ENCODE assay signal across 11 cellular contexts in genomic region chr12:14408208-14408607, GRCh38. TPM values are rescaled to one million over a fixed set of nuclear protein-coding genes. Genes with fewer than 3 reads are reported as not detected.
DNase-seq lines count a peak whose midpoint lies in the region; ATAC-seq, FAIRE-seq and TF ChIP-seq lines count a peak whose summit lies in the region.
"Had no signal": no experiment of that assay in that cellular context is flagged by ENCODE, and none has a peak within 500 bp of the region (broad histone marks: within the 10 kb centered on the region; RNA-seq: fewer than 3 reads in every experiment).

No MANE protein-coding gene starts in this region.

- peaks cover 76% of the 10 kb centered on the region for H3K4me1 Mint-ChIP-seq in activated CD8-positive, alpha-beta T cell treated with anti-CD3 and anti-CD28 coated beads for 36 hours (ENCODE audit: low read depth)

- intact Hi-C loops in activated CD8-positive, alpha-beta T cell treated with anti-CD3 and anti-CD28 coated beads for 36 hours (cut with micrococcal nuclease), result no loop called here
- intact Hi-C loops in left ventricle myocardium superior (cut with micrococcal nuclease), result no loop called here
- intact Hi-C loops in kidney (cut with DNase I), result no loop called here

- DNase-seq in A549 (ENCODE audit: low read depth in 1 of 2, low spot score in 1 of 2) (peak in 1 of 2 experiments; percentile 31), H4 (ENCODE audit: low spot score) (peak; percentile 65), left ventricle myocardium superior (no peak), kidney (no peak), HuH-7 (ENCODE audit: low spot score) (no peak), hepatic stellate cell (ENCODE audit: low spot score) (no peak)
- no peak for DNase-seq in activated CD8-positive, alpha-beta T cell treated with anti-CD3 and anti-CD28 coated beads for 36 hours
- DNase-seq: NCI-H1092, T-helper 9 cell had no signal

- H3K27ac ChIP-seq in A549 (no peak overlapping the region), kidney (ENCODE audit: low read depth in 2 of 2, low read length in 2 of 2) (no peak overlapping the region)

- peaks cover 5% of the 10 kb centered on the region for H3K9me3 Mint-ChIP-seq in activated CD8-positive, alpha-beta T cell treated with anti-CD3 and anti-CD28 coated beads for 36 hours
- H3K9me3 Mint-ChIP-seq: dendritic cell treated with granulocyte-macrophage colony-stimulating factor and Interleukin-4, amounts not matched to agents 40 ng/mL and 50 ng/mL, for 4 days had no signal

- H3K4me3 ChIP-seq in A549 (no peak overlapping the region), kidney (ENCODE audit: low read length in 2 of 2) (no peak overlapping the region)

- H3K36me3 Mint-ChIP-seq in activated CD8-positive, alpha-beta T cell treated with anti-CD3 and anti-CD28 coated beads for 36 hours (ENCODE audit: low read depth), result peaks cover 36% of the 10 kb centered on the region

- CTCF ChIA-PET in A549 (lab: Yijun Ruan, JAX), result no interaction called here
- CTCF ChIA-PET in activated CD8-positive, alpha-beta T cell treated with anti-CD3 and anti-CD28 coated beads for 36 hours (lab: Charles Lee), result interaction anchor here (0.8 kb wide), 1 partner anchor 8 kb away, joined by 3 read pairs; no protein-coding TSS in a partner anchor

- peak overlapping the region; percentile 77 for H3K27ac Mint-ChIP-seq in activated CD8-positive, alpha-beta T cell treated with anti-CD3 and anti-CD28 coated beads for 36 hours
- H3K27ac Mint-ChIP-seq: dendritic cell treated with granulocyte-macrophage colony-stimulating factor and Interleukin-4, amounts not matched to agents 40 ng/mL and 50 ng/mL, for 4 days had no signal

- POLR2A ChIA-PET in A549 (lab: Yijun Ruan, JAX), result no interaction called here
- POLR2A ChIA-PET in activated CD8-positive, alpha-beta T cell treated with anti-CD3 and anti-CD28 coated beads for 36 hours (lab: Charles Lee), result no interaction called here

- FAIRE-seq in A549 (lab: Jason Lieb, UNC) (no peak), kidney (lab: Jason Lieb, UNC) (no peak)

- TF ChIP-seq CTCF in A549 (IDR thresholded peaks at IDR 0.05) (no peak), kidney (IDR thresholded peaks at IDR 0.05; ENCODE audit: borderline replicate concordance, extremely low read depth, insufficient read depth) (no peak)
- TF ChIP-seq CTCF in activated CD8-positive, alpha-beta T cell treated with anti-CD3 and anti-CD28 coated beads for 36 hours (IDR thresholded peaks at IDR 0.05), result no peak

- peak overlapping the region; percentile 24 for H3K4me3 Mint-ChIP-seq in activated CD8-positive, alpha-beta T cell treated with anti-CD3 and anti-CD28 coated beads for 36 hours
- H3K4me3 Mint-ChIP-seq: dendritic cell treated with granulocyte-macrophage colony-stimulating factor and Interleukin-4, amounts not matched to agents 40 ng/mL and 50 ng/mL, for 4 days had no signal

- no peak for TF ChIP-seq RAD21 in A549 (conservative IDR thresholded peaks at IDR 0.05 in 1 of 2, IDR thresholded peaks at IDR 0.05 in 1 of 2)

- H3K36me3 ChIP-seq in kidney (ENCODE audit: control insufficient read depth in 1 of 2, insufficient read depth in 2 of 2, low read length in 2 of 2), result no peaks in the 10 kb centered on the region

- peaks cover 13% of the 10 kb centered on the region for H3K9me3 ChIP-seq in A549
- no peaks in the 10 kb centered on the region for H3K9me3 ChIP-seq in kidney (ENCODE audit: control insufficient read depth in 1 of 2, low read length in 2 of 2)

- TF ChIP-seq EP300 in A549 (IDR thresholded peaks at IDR 0.05), result no peak

- 98% methylated on average over 1 of the region's 1 CpG for WGBS in A549 (ENCODE audit: missing lambda C conversion rate)

- TF ChIP-seq POLR2A in A549 (IDR thresholded peaks at IDR 0.05; ENCODE audit: low read length), result no peak

- no peak overlapping the region for H3K4me2 ChIP-seq in A549

- H3K4me1 ChIP-seq in A549, result peaks cover 9% of the 10 kb centered on the region
- peaks cover 2 to 13% of the 10 kb centered on the region in 2 donors for H3K4me1 ChIP-seq in kidney (ENCODE audit: control insufficient read depth in 1 of 2, insufficient read depth in 1 of 2, low read depth in 1 of 2, low read length in 2 of 2)

- H3K9ac ChIP-seq in kidney (ENCODE audit: low read length in 2 of 2), result no peak overlapping the region

- H3K27me3 Mint-ChIP-seq in activated CD8-positive, alpha-beta T cell treated with anti-CD3 and anti-CD28 coated beads for 36 hours, result no peaks in the 10 kb centered on the region
- H3K27me3 Mint-ChIP-seq: dendritic cell treated with granulocyte-macrophage colony-stimulating factor and Interleukin-4, amounts not matched to agents 40 ng/mL and 50 ng/mL, for 4 days had no signal

- ATAC-seq in A549 (no peak), left ventricle myocardium superior (peak; percentile 22), GM21390 (IDR thresholded peaks at IDR 0.05; ENCODE audit: unreplicated experiment) (no peak)
- ATAC-seq in activated CD8-positive, alpha-beta T cell treated with anti-CD3 and anti-CD28 coated beads for 36 hours, result peak; percentile 28

TF ChIP-seq in A549, 52 proteins besides CTCF, POLR2A, EP300 and RAD21:
- TF ChIP-seq RFX5 (IDR thresholded peaks at IDR 0.05) (peak; percentile 90), ESRRA (IDR thresholded peaks at IDR 0.05; ENCODE audit: borderline replicate concordance, low read length) (no peak), MAX (IDR thresholded peaks at IDR 0.05) (no peak)

RNA-seq across cellular contexts. Expression of gene ATF7IP, which starts 42.7 kb away (rescaled TPM):
- polyA plus RNA-seq in A549 (2011; rRNA removed) (14.2 and 15.2 TPM in 2 replicates), A549 (2017; fragmentation: RNase III; extraction: RNeasy Plus Mini Kit Qiagen cat#74134 plus additional on column Dnase treatment) (5.6 to 7.1 TPM (median 6.4 TPM) in 3 replicates), kidney (ENCODE audit: insufficient read depth, low read depth, low replicate concordance) (6.3 TPM)
- 2.4 and 2.9 TPM in 2 replicates for polyA plus RNA-seq in A549 (2012; cell fraction: cytosol; rRNA removed)
- polyA plus RNA-seq in A549 (2012; cell fraction: nucleus; rRNA removed), result 4.5 and 9.7 TPM in 2 replicates
- polyA minus RNA-seq in A549 (2011; rRNA and poly(A)+ RNA removed), result 36.1 and 40.7 TPM in 2 replicates
- total RNA-seq in H4 (2014; rRNA removed; shearing (Covaris generic)), result 34.2 and 51.3 TPM in 2 replicates
- 100 to 1,000 TPM; 101 to 107 TPM for total RNA-seq in activated CD8-positive, alpha-beta T cell treated with anti-CD3 and anti-CD28 coated beads for 36 hours
- total RNA-seq in left ventricle myocardium superior (58.5 TPM), kidney (97.1 TPM)

Comparison
In these comparisons a context has a peak if more than half of its experiments do, and no peak if none do; other contexts are left out.
1. ATAC-seq: peak in activated CD8-positive, alpha-beta T cell treated with anti-CD3 and anti-CD28 coated beads for 36 hours (single experiment) and left ventricle myocardium superior (single experiment); none in A549 (0 of 2) and GM21390 (single experiment).